Comparison of ENCODE assay signal across 23 cellular contexts in genomic region chr19:5784581-5785147, GRCh38. TPM values are rescaled to one million over a fixed set of nuclear protein-coding genes. Genes with fewer than 3 reads are reported as not detected.
A peak's percentile ranks its signal among the peaks of the same experiment; 100 is the strongest.
DNase-seq lines count a peak whose midpoint lies in the region; ATAC-seq lines count a peak whose summit lies in the region.
"Had no signal": no experiment of that assay in that cellular context is flagged by ENCODE, and none has a peak within 500 bp of the region (broad histone marks: within the 10 kb centered on the region; RNA-seq: fewer than 3 reads in every experiment).

TSS of gene PRR22 (minus strand) at chr19:5784746. CDS start at chr19:5784660, 86 bp downstream.

- peaks cover 0 to under 1% of the 10 kb centered on the region in 2 donors for H3K4me1 ChIP-seq in naive thymus-derived CD4-positive, alpha-beta T cell (ENCODE audit: control insufficient read depth in 2 of 2, insufficient read depth in 2 of 2, low read length in 2 of 2)
- no peaks in the 10 kb centered on the region for H3K4me1 ChIP-seq in thymus (ENCODE audit: control insufficient read depth, insufficient read depth, low read length)

- no peak within 1 kb of the TSS for H3K27ac ChIP-seq in naive thymus-derived CD4-positive, alpha-beta T cell (ENCODE audit: low read depth, low read length)
- no peak within 1 kb of the TSS for H3K27ac ChIP-seq in thymus (ENCODE audit: low read depth)
- H3K27ac ChIP-seq: 22Rv1, GM23248, KMS-11 had no signal

- peak in 1 of 2 donors; percentile 6 for ATAC-seq in activated T-cell treated with anti-CD3 and anti-CD28 coated beads, Interleukin-2, amount 50 U/mL, for 4 hours
- ATAC-seq in naive thymus-derived CD4-positive, alpha-beta T cell: peak; percentile 3
- ATAC-seq in GM18498 (IDR thresholded peaks at IDR 0.05; ENCODE audit: unreplicated experiment): no peak

- H3K36me3 ChIP-seq in H7 (replicated peaks; ENCODE audit: control insufficient read depth, insufficient read depth, low read length) (peaks cover 16% of the 10 kb centered on the region), thymus (ENCODE audit: control insufficient read depth, insufficient read depth) (peaks cover 66% of the 10 kb centered on the region)
- H3K36me3 ChIP-seq in naive thymus-derived CD4-positive, alpha-beta T cell (ENCODE audit: control insufficient read depth in 2 of 3, insufficient read depth in 3 of 3, low read length in 3 of 3): peaks cover 1 to 58% (median 26%) of the 10 kb centered on the region in 3 experiments

- CTCF ChIA-PET in naive thymus-derived CD4-positive, alpha-beta T cell (lab: Charles Lee): no interaction called here

- no peak within 1 kb of the TSS for H3K4me3 ChIP-seq in H7 (ENCODE audit: insufficient read depth, low read depth, low read length)
- no peak within 1 kb of the TSS for H3K4me3 ChIP-seq in naive thymus-derived CD4-positive, alpha-beta T cell (ENCODE audit: low read length)
- H3K4me3 ChIP-seq in thymus (ENCODE audit: low read length): no peak within 1 kb of the TSS
- H3K4me3 ChIP-seq: GM23248 had no signal

- H3K9me3 Mint-ChIP-seq in activated T-cell treated with anti-CD3 and anti-CD28 coated beads, Interleukin-2, amount 50 U/mL, for 4 hours: no peaks in the 10 kb centered on the region
- H3K9me3 Mint-ChIP-seq in activated T-cell treated with anti-CD3 and anti-CD28 coated beads, Interleukin-2, amount 50 U/mL, for 24 hours: no peaks in the 10 kb centered on the region
- no peaks in the 10 kb centered on the region for H3K9me3 Mint-ChIP-seq in naive thymus-derived CD4-positive, alpha-beta T cell
- H3K9me3 Mint-ChIP-seq: CD4-positive, CD25-positive, alpha-beta regulatory T cell; H9 had no signal

- no peak within 1 kb of the TSS for H3K27ac Mint-ChIP-seq in activated T-cell treated with anti-CD3 and anti-CD28 coated beads, Interleukin-2, amount 50 U/mL, for 24 hours
- peak within 1 kb of the TSS in 1 of 9 donors; percentile 38 for H3K27ac Mint-ChIP-seq in naive thymus-derived CD4-positive, alpha-beta T cell
- H3K27ac Mint-ChIP-seq: H9 had no signal

- no peaks in the 10 kb centered on the region for H3K4me1 Mint-ChIP-seq in activated T-cell treated with anti-CD3 and anti-CD28 coated beads, Interleukin-2, amount 50 U/mL, for 4 hours (ENCODE audit: low read depth)
- peaks cover 8% of the 10 kb centered on the region for H3K4me1 Mint-ChIP-seq in activated T-cell treated with anti-CD3 and anti-CD28 coated beads, Interleukin-2, amount 50 U/mL, for 24 hours (ENCODE audit: low read depth)
- H3K4me1 Mint-ChIP-seq in naive thymus-derived CD4-positive, alpha-beta T cell: peaks cover 0 to 7% (median 0%) of the 10 kb centered on the region in 7 donors
- H3K4me1 Mint-ChIP-seq: H9 had no signal

- no peaks in the 10 kb centered on the region for H3K27me3 ChIP-seq in H7 (ENCODE audit: control insufficient read depth, insufficient read depth, low read length)
- H3K27me3 ChIP-seq in naive thymus-derived CD4-positive, alpha-beta T cell (ENCODE audit: control insufficient read depth in 2 of 2, insufficient read depth in 2 of 2, low read length in 2 of 2): no peaks in the 10 kb centered on the region
- no peaks in the 10 kb centered on the region for H3K27me3 ChIP-seq in thymus (ENCODE audit: control insufficient read depth, insufficient read depth)

- intact Hi-C loops in naive thymus-derived CD4-positive, alpha-beta T cell (cut with micrococcal nuclease): no loop called here

- H3K4me3 Mint-ChIP-seq in activated T-cell treated with anti-CD3 and anti-CD28 coated beads, Interleukin-2, amount 50 U/mL, for 4 hours: no peak within 1 kb of the TSS
- no peak within 1 kb of the TSS for H3K4me3 Mint-ChIP-seq in activated T-cell treated with anti-CD3 and anti-CD28 coated beads, Interleukin-2, amount 50 U/mL, for 24 hours
- no peak within 1 kb of the TSS for H3K4me3 Mint-ChIP-seq in naive thymus-derived CD4-positive, alpha-beta T cell
- H3K4me3 Mint-ChIP-seq: H9 had no signal

- DNase-seq in activated T-cell treated with anti-CD3 and anti-CD28 coated beads, Interleukin-2, amount 50 U/mL, for 4 hours: no peak
- DNase-seq in activated T-cell treated with anti-CD3 and anti-CD28 coated beads, Interleukin-2, amount 50 U/mL, for 24 hours: no peak
- peak; percentile 30 for DNase-seq in H7
- DNase-seq in naive thymus-derived CD4-positive, alpha-beta T cell: no peak
- no peak for DNase-seq in activated naive CD4-positive, alpha-beta T cell (lab: John Stamatoyannopoulos, UW)
- DNase-seq: ACHN; CD4-positive, CD25-positive, alpha-beta regulatory T cell; GM23248; H9; IMR-90; MM.1S; NCI-H1048; NCI-H1417; NCI-H1694; NCI-H2029 treated with DMSO at 0.1 percent for 48 hours; NCI-H2227 treated with DMSO at 0.1 percent for 48 hours; NCI-H69; Right ventricle myocardium superior; RPMI8226 had no signal

- POLR2A ChIA-PET in naive thymus-derived CD4-positive, alpha-beta T cell (lab: Charles Lee): no interaction called here

- no peaks in the 10 kb centered on the region for H3K27me3 Mint-ChIP-seq in activated T-cell treated with anti-CD3 and anti-CD28 coated beads, Interleukin-2, amount 50 U/mL, for 4 hours (ENCODE audit: low read depth)
- no peaks in the 10 kb centered on the region for H3K27me3 Mint-ChIP-seq in activated T-cell treated with anti-CD3 and anti-CD28 coated beads, Interleukin-2, amount 50 U/mL, for 24 hours
- no peaks in the 10 kb centered on the region for H3K27me3 Mint-ChIP-seq in naive thymus-derived CD4-positive, alpha-beta T cell
- H3K27me3 Mint-ChIP-seq: CD4-positive, CD25-positive, alpha-beta regulatory T cell had no signal

- peaks cover 23% of the 10 kb centered on the region for H3K36me3 Mint-ChIP-seq in activated T-cell treated with anti-CD3 and anti-CD28 coated beads, Interleukin-2, amount 50 U/mL, for 4 hours (ENCODE audit: insufficient read depth)
- peaks cover 59% of the 10 kb centered on the region for H3K36me3 Mint-ChIP-seq in activated T-cell treated with anti-CD3 and anti-CD28 coated beads, Interleukin-2, amount 50 U/mL, for 24 hours (ENCODE audit: low read depth)
- peaks cover 0 to 16% (median 8%) of the 10 kb centered on the region in 5 donors for H3K36me3 Mint-ChIP-seq in naive thymus-derived CD4-positive, alpha-beta T cell

- 98% methylated on average over 15 of the region's 15 CpGs for WGBS in thymus

- H3K9me3 ChIP-seq in naive thymus-derived CD4-positive, alpha-beta T cell (ENCODE audit: control insufficient read depth in 2 of 3, low read length in 3 of 3): no peaks in the 10 kb centered on the region
- H3K9me3 ChIP-seq in thymus (ENCODE audit: control insufficient read depth): no peaks in the 10 kb centered on the region

RNA-seq across cellular contexts. Expression of gene PRR22, which starts in this region (rescaled TPM):
- 10 to 100 TPM; 19.9 to 24.3 (median 20.5) TPM for total RNA-seq in activated T-cell treated with anti-CD3 and anti-CD28 coated beads, Interleukin-2, amount 50 U/mL, for 4 hours
- 1.5 and 2.2 TPM in 2 replicates for total RNA-seq in H7 (2014; rRNA removed; shearing (Covaris generic))
- 1 to 10 TPM; 4.7 to 8.6 (median 6.5) TPM for total RNA-seq in naive thymus-derived CD4-positive, alpha-beta T cell
- under 1 TPM in 1 of 2 donors, not detected in 1; 0.20 TPM for polyA plus RNA-seq in naive thymus-derived CD4-positive, alpha-beta T cell
- polyA plus RNA-seq in thymus: 13.6 TPM
- total RNA-seq: GM23248, IMR-90 had no signal
- polyA plus RNA-seq: CD4-positive, CD25-positive, alpha-beta regulatory T cell had no signal

Comparison
In these comparisons a context has a peak if more than half of its experiments do, and no peak if none do; other contexts are left out.
1. RNA of gene PRR22 (polyA plus RNA-seq): 13.6 TPM in thymus (single experiment); 0.20 TPM in naive thymus-derived CD4-positive, alpha-beta T cell; every median in the first group is over 10 times any median in the second.